In genomic region chr7:65304175-65304574, GRCh38 we compare ENCODE assay signal across 20 cellular contexts.
"Had no signal": no experiment of that assay in that cellular context is flagged by ENCODE, and none has a peak within 500 bp of the region (broad histone marks: within the 10 kb centered on the region; RNA-seq: fewer than 3 reads in every experiment).

No MANE protein-coding gene starts in this region.

- H3K4me1 Mint-ChIP-seq: activated naive CD8-positive, alpha-beta T cell treated with anti-CD3 and anti-CD28 coated beads, Interleukin-2, amount 50 U/mL, for 24 hours had no signal

- H3K4me3 Mint-ChIP-seq: activated CD4-positive, alpha-beta memory T cell treated with anti-CD3 and anti-CD28 coated beads for 36 hours; activated naive CD8-positive, alpha-beta T cell treated with anti-CD3 and anti-CD28 coated beads, Interleukin-2, amount 50 U/mL, for 24 hours; activated T-helper 1 cell treated with anti-CD3 and anti-CD28 coated beads, Interleukin-12 subunit alpha, Interleukin-12 subunit beta, Interleukin-2, Interleukin-4 antibody, amounts not matched to agents 30 ng/mL and 10 ng/mL and 1 ng/mL, durations not matched to agents 14 hours and 24 hours and 36 hours; type B pancreatic cell had no signal

- H3K27ac Mint-ChIP-seq: activated CD4-positive, alpha-beta memory T cell treated with anti-CD3 and anti-CD28 coated beads for 36 hours; activated naive CD8-positive, alpha-beta T cell treated with anti-CD3 and anti-CD28 coated beads, Interleukin-2, amount 50 U/mL, for 24 hours; activated T-helper 1 cell treated with anti-CD3 and anti-CD28 coated beads, Interleukin-12 subunit alpha, Interleukin-12 subunit beta, Interleukin-2, Interleukin-4 antibody, amounts not matched to agents 30 ng/mL and 10 ng/mL and 1 ng/mL, durations not matched to agents 14 hours and 24 hours and 36 hours; type B pancreatic cell had no signal

- H3K27ac ChIP-seq: cardiac muscle cell, lower lobe of right lung, thoracic aorta, vagina had no signal

- H3K36me3 Mint-ChIP-seq: activated CD4-positive, alpha-beta memory T cell treated with anti-CD3 and anti-CD28 coated beads for 36 hours; type B pancreatic cell had no signal

- H3K27me3 ChIP-seq: cardiac muscle cell, vagina had no signal

- H3K9me3 ChIP-seq: lower lobe of right lung, mucosa of descending colon, thoracic aorta, vagina had no signal

- H3K27me3 Mint-ChIP-seq: activated CD4-positive, alpha-beta memory T cell treated with anti-CD3 and anti-CD28 coated beads for 36 hours; type B pancreatic cell had no signal

- H3K9me3 Mint-ChIP-seq: activated CD4-positive, alpha-beta memory T cell treated with anti-CD3 and anti-CD28 coated beads for 36 hours; activated naive CD8-positive, alpha-beta T cell treated with anti-CD3 and anti-CD28 coated beads, Interleukin-2, amount 50 U/mL, for 24 hours; activated T-helper 1 cell treated with anti-CD3 and anti-CD28 coated beads, Interleukin-12 subunit alpha, Interleukin-12 subunit beta, Interleukin-2, Interleukin-4 antibody, amounts not matched to agents 30 ng/mL and 10 ng/mL and 1 ng/mL, durations not matched to agents 14 hours and 24 hours and 36 hours; type B pancreatic cell had no signal

- FAIRE-seq: kidney had no signal

- H3K4me1 ChIP-seq: lower lobe of right lung, vagina had no signal

- ATAC-seq: activated naive CD8-positive, alpha-beta T cell treated with anti-CD3 and anti-CD28 coated beads, Interleukin-2, amount 50 U/mL, for 24 hours; left lobe of liver; lower lobe of right lung; mucosa of descending colon had no signal

- H3K4me3 ChIP-seq: cardiac muscle cell, lower lobe of right lung, mucosa of descending colon, thoracic aorta, vagina had no signal

- DNase-seq: activated CD4-positive, alpha-beta memory T cell treated with anti-CD3 and anti-CD28 coated beads for 36 hours; activated CD4-positive, alpha-beta T cell treated with anti-CD3 and anti-CD28 coated beads for 48 hours; activated gamma-delta T cell; activated naive CD4-positive, alpha-beta T cell treated with anti-CD3 and anti-CD28 coated beads, Interleukin-2, amount 50 U/mL, for 16 hours; activated naive CD8-positive, alpha-beta T cell treated with anti-CD3 and anti-CD28 coated beads, Interleukin-2, amount 50 U/mL, for 24 hours; foreskin fibroblast; kidney; lower lobe of right lung; mesendoderm; mucosa of descending colon; stimulated activated CD4-positive, alpha-beta T cell treated with anti-CD3 and anti-CD28 coated beads, Interleukin-2, amount 100 ng/mL, for 48 hours; stimulated activated CD8-positive, alpha-beta memory T cell treated with anti-CD3 and anti-CD28 coated beads, Interleukin-4, amount 100 ng/mL, for 48 hours; stimulated activated naive CD4-positive, alpha-beta T cell; T1000 had no signal

- H3K36me3 ChIP-seq: cardiac muscle cell, lower lobe of right lung, thoracic aorta, vagina had no signal
